In the genomic region with DNA sequence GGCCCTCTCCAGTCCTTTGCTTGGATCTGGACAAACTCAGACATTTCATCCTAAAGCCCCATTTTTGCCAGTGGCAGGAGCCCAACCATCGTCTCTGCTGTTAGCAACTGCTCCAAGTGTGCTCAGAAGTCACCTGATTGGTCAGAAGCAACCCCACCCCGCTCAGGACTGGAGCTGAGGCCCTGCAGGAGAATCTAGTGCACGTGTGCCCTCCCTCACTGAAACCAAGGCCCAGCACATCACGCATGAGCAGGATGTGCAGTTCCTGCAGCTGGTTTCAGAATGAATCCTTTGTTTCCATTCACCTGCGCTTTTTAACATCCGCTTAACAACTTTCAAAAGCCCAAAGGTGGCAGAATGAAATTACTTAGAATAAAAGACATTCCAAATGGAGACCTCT, we compare ENCODE assay signal across 8 cellular contexts.
DNase-seq lines count a peak whose midpoint lies in the region; FAIRE-seq and TF ChIP-seq lines count a peak whose summit lies in the region.

No MANE protein-coding gene starts in this region.

- H4K5ac ChIP-seq in H9 (ENCODE audit: insufficient read length, low read depth, low read length) = no peak overlapping the region

- H4K8ac ChIP-seq in H9 (replicated peaks; ENCODE audit: insufficient read length, low read depth, low read length) = no peak overlapping the region

- TF ChIP-seq CTCF in H9 (conservative IDR thresholded peaks at IDR 0.05) = no peak
- TF ChIP-seq CTCF in OCI-LY7 (conservative IDR thresholded peaks at IDR 0.05; ENCODE audit: low read length) = no peak
- no peak for TF ChIP-seq CTCF in chondrocyte (IDR thresholded peaks at IDR 0.05)
- no peak for TF ChIP-seq CTCF in osteocyte (IDR thresholded peaks at IDR 0.05)

- H3K4me1 ChIP-seq in H9 (ENCODE audit: insufficient read depth, low read length) (peaks cover 7% of the 10 kb centered on the region; the same call in 1 of the 2 replicates), OCI-LY7 (ENCODE audit: insufficient read depth, low read length, poor library complexity, severe bottlenecking) (peaks cover 16% of the 10 kb centered on the region)

- H3K4me3 ChIP-seq in OCI-LY7 (ENCODE audit: low read depth, low read length, poor library complexity, severe bottlenecking) = no peak overlapping the region

- H3K23ac ChIP-seq in H9 (ENCODE audit: insufficient read length, low read depth, low read length) = no peak overlapping the region

- CTCF ChIA-PET in OCI-LY7 (lab: Charles Lee; ENCODE audit: unreplicated experiment) = no interaction called here

- H3K36me3 Mint-ChIP-seq in H9 (ENCODE audit: insufficient read depth in 1 of 3, low read depth in 3 of 3) (no peaks in the 10 kb centered on the region), chondrocyte (ENCODE audit: low read depth) (no peaks in the 10 kb centered on the region), osteocyte (ENCODE audit: unreplicated experiment) (no peaks in the 10 kb centered on the region)

- no peaks in the 10 kb centered on the region for H3K79me1 ChIP-seq in H9 (ENCODE audit: insufficient read depth, low read depth, low read length, poor library complexity, severe bottlenecking)

- H3K27ac ChIP-seq in H9 (ENCODE audit: insufficient read length, low read depth, low read length) (no peak overlapping the region), OCI-LY7 (ENCODE audit: low read depth, low read length, poor library complexity, severe bottlenecking) (no peak overlapping the region)

- H2BK15ac ChIP-seq in H9 (ENCODE audit: low read depth, low read length) = no peak overlapping the region

- H3K36me3 ChIP-seq in OCI-LY7 (ENCODE audit: insufficient read depth, low read length) = no peaks in the 10 kb centered on the region

- H2AFZ ChIP-seq in H9 (ENCODE audit: low read length) (no peak overlapping the region), OCI-LY7 (ENCODE audit: low read length) (no peak overlapping the region)

- H3K4me3 Mint-ChIP-seq in H9 = no peak overlapping the region
- no peak overlapping the region for H3K4me3 Mint-ChIP-seq in chondrocyte (ENCODE audit: unreplicated experiment)
- H3K4me3 Mint-ChIP-seq in osteocyte (ENCODE audit: unreplicated experiment) = no peak overlapping the region

- H3K27ac Mint-ChIP-seq in H9 (no peak overlapping the region), chondrocyte (ENCODE audit: unreplicated experiment) (no peak overlapping the region), osteocyte (ENCODE audit: unreplicated experiment) (no peak overlapping the region)

- H3K14ac ChIP-seq in H9 (ENCODE audit: insufficient read depth, low read length) = no peak overlapping the region; the same call in none of the 2 replicates

- H3K27me3 Mint-ChIP-seq in H9 (ENCODE audit: low read depth) = no peaks in the 10 kb centered on the region; the same call in 1 of the 2 replicates
- H3K27me3 Mint-ChIP-seq in chondrocyte (ENCODE audit: low read depth) = peaks cover 1% of the 10 kb centered on the region
- H3K27me3 Mint-ChIP-seq in osteocyte (ENCODE audit: unreplicated experiment) = peaks cover 3% of the 10 kb centered on the region

- POLR2A ChIA-PET in OCI-LY7 (lab: Charles Lee) = no interaction called here

- H3K4me1 Mint-ChIP-seq in H9 = peaks cover 0 to 9% of the 10 kb centered on the region in 2 experiments; a peak in 3 of 4 replicates
- H3K4me1 Mint-ChIP-seq in chondrocyte (ENCODE audit: low read depth) = peaks cover 9% of the 10 kb centered on the region
- H3K4me1 Mint-ChIP-seq in osteocyte (ENCODE audit: unreplicated experiment) = peaks cover 5% of the 10 kb centered on the region

- H3K79me2 ChIP-seq in H9 (ENCODE audit: insufficient read depth, low read length) = no peaks in the 10 kb centered on the region
- H3K79me2 ChIP-seq in OCI-LY7 (ENCODE audit: insufficient read depth, low read depth, low read length) = no peaks in the 10 kb centered on the region

- H2BK20ac ChIP-seq in H9 (ENCODE audit: low read depth, low read length, poor library complexity, severe bottlenecking) = no peak overlapping the region

- H2BK5ac ChIP-seq in H9 (ENCODE audit: insufficient read length, low read length) = no peak overlapping the region

- H3K9ac ChIP-seq in H9 (ENCODE audit: extremely low read depth, insufficient read length, low read length) = no peak overlapping the region

- no CpG with 5 or more reads among the region's 6 CpGs for WGBS in H9 (ENCODE audit: extremely low coverage, insufficient read length, low lambda C conversion rate)

- no peak overlapping the region for H2BK12ac ChIP-seq in H9 (ENCODE audit: insufficient read length, low read depth, low read length)

- H3K4me2 ChIP-seq in H9 (ENCODE audit: insufficient read depth, insufficient read length, low read length) = no peak overlapping the region
- no peak overlapping the region for H3K4me2 ChIP-seq in OCI-LY7 (ENCODE audit: low read length)

- no TSS peak for BruUV-seq in OCI-LY7 (replicated peaks; lab: Mats Ljungman, UMichigan)

- H3T11ph ChIP-seq in H9 (ENCODE audit: low read length) = no peak overlapping the region

- H4K91ac ChIP-seq in H9 (ENCODE audit: insufficient read length, low read depth, low read length) = no peak overlapping the region

- no peaks in the 10 kb centered on the region for H3K9me3 Mint-ChIP-seq in H9
- no peaks in the 10 kb centered on the region for H3K9me3 Mint-ChIP-seq in chondrocyte (ENCODE audit: low read depth)
- H3K9me3 Mint-ChIP-seq in osteocyte (ENCODE audit: unreplicated experiment) = no peaks in the 10 kb centered on the region

- DNase-seq in GM18507 (ENCODE audit: extremely low spot score, insufficient read length, low read depth) (peak; percentile 75), H9 (peak; percentile 59), OCI-LY7 (ENCODE audit: low spot score) (peak; percentile 78), germinal center (ENCODE audit: low spot score) (peak; percentile 82), chondrocyte (ENCODE audit: low spot score) (no peak), cardiac septum (ENCODE audit: low spot score) (no peak), NCI-H345 (lab: John Stamatoyannopoulos, UW) (no peak), osteocyte (ENCODE audit: extremely low spot score, unreplicated experiment) (no peak)

- no peak overlapping the region for H3K4ac ChIP-seq in H9 (ENCODE audit: low read depth, low read length)

- H3K27me3 ChIP-seq in H9 (ENCODE audit: insufficient read depth, low read length) = no peaks in the 10 kb centered on the region

- no peak overlapping the region for H3K56ac ChIP-seq in H9 (ENCODE audit: insufficient read length, low read depth, low read length)

- H3K18ac ChIP-seq in H9 (ENCODE audit: insufficient read length, low read depth, low read length) = no peak overlapping the region

- intact Hi-C loops in OCI-LY7 (cut with micrococcal nuclease; ENCODE audit: unreplicated experiment) (no loop called here), cardiac septum (cut with DNase I) (no loop called here)

- H2BK120ac ChIP-seq in H9 (ENCODE audit: low read depth, low read length, poor library complexity, severe bottlenecking) = no peak overlapping the region

- FAIRE-seq in GM18507 (lab: Jason Lieb, UNC) = peak; percentile 98

- H3K9me2 ChIP-seq in OCI-LY7 (ENCODE audit: insufficient read depth, low read length) = no peaks in the 10 kb centered on the region

- H2AK5ac ChIP-seq in H9 (ENCODE audit: insufficient read length, low read length) = no peak overlapping the region

- H4K20me1 ChIP-seq in H9 (ENCODE audit: control insufficient read depth, insufficient read depth, insufficient read length) (no peaks in the 10 kb centered on the region), OCI-LY7 (ENCODE audit: insufficient read depth, low read length) (no peaks in the 10 kb centered on the region)

- no peaks in the 10 kb centered on the region for H3K23me2 ChIP-seq in H9 (ENCODE audit: insufficient read length, low read depth, low read length, poor library complexity, severe bottlenecking)

- no peaks in the 10 kb centered on the region for H3K9me3 ChIP-seq in H9 (ENCODE audit: control insufficient read depth, low read depth, low read length)
- no peaks in the 10 kb centered on the region for H3K9me3 ChIP-seq in OCI-LY7 (ENCODE audit: low read length)

Comparison
In these comparisons a context has a peak if more than half of its experiments do, and no peak if none do; other contexts are left out.
1. DNase-seq: peak in GM18507 (single experiment), H9 (single experiment), OCI-LY7 (single experiment) and germinal center (single experiment); none in chondrocyte (single experiment), cardiac septum (single experiment), NCI-H345 (single experiment) and osteocyte (single experiment).